In the genomic region with DNA sequence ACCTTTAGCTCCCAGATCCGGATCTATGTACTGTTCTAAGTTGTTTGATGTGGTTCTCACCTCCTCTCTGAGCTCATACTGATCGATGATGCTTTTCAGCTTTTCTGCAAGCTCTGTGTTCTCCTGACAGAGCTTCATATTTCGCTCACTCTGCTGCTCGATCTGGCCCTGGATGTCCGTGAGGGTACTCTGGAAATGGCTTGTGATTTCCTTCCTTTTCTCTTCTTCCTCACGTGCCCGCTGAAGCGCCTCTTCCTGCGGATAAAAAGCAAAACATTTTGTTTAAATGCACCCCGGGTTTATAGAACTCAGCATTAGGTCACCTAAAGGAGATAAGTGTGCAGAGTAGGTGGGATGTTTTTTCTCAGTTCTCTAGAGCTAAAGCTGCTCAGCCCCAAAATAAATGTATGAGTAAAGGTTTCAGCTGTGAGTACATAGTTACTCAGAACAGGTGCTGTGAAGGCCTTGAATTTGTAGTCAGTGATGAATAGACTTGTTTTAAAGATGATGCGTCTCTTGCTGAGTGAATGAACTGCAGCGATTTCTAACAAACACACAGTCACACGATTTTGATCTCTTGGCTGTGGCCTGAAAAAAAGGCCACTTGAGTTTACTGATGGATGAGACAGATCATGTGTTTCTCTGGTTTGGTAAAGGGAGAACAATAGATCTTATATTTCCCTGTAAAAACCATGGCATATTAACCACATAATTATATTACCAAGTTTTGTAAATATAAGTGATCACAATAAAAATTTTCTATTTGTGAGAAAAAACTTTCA, we compare ENCODE assay signal across 1 cellular context.
TF ChIP-seq lines count a peak whose summit lies in the region.

No MANE protein-coding gene starts in this region.

TF ChIP-seq in HepG2, 621 proteins besides CTCF, POLR2A, EP300 and RAD21 (continued from another document):
- TF ChIP-seq, protein P1, sequence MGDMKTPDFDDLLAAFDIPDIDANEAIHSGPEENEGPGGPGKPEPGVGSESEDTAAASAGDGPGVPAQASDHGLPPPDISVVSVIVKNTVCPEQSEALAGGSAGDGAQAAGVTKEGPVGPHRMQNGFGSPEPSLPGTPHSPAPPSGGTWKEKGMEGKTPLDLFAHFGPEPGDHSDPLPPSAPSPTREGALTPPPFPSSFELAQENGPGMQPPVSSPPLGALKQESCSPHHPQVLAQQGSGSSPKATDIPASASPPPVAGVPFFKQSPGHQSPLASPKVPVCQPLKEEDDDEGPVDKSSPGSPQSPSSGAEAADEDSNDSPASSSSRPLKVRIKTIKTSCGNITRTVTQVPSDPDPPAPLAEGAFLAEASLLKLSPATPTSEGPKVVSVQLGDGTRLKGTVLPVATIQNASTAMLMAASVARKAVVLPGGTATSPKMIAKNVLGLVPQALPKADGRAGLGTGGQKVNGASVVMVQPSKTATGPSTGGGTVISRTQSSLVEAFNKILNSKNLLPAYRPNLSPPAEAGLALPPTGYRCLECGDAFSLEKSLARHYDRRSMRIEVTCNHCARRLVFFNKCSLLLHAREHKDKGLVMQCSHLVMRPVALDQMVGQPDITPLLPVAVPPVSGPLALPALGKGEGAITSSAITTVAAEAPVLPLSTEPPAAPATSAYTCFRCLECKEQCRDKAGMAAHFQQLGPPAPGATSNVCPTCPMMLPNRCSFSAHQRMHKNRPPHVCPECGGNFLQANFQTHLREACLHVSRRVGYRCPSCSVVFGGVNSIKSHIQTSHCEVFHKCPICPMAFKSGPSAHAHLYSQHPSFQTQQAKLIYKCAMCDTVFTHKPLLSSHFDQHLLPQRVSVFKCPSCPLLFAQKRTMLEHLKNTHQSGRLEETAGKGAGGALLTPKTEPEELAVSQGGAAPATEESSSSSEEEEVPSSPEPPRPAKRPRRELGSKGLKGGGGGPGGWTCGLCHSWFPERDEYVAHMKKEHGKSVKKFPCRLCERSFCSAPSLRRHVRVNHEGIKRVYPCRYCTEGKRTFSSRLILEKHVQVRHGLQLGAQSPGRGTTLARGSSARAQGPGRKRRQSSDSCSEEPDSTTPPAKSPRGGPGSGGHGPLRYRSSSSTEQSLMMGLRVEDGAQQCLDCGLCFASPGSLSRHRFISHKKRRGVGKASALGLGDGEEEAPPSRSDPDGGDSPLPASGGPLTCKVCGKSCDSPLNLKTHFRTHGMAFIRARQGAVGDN (CRISPR knock-in tag; IDR thresholded peaks at IDR 0.05) = no peak
- TF ChIP-seq RBAK (CRISPR knock-in tag; IDR thresholded peaks at IDR 0.05) = no peak
- no peak for TF ChIP-seq FOXA3 (CRISPR knock-in tag; IDR thresholded peaks at IDR 0.05)
- TF ChIP-seq ISX (CRISPR knock-in tag; conservative IDR thresholded peaks at IDR 0.05) = no peak
- no peak for TF ChIP-seq ATF1 (CRISPR knock-in tag; IDR thresholded peaks at IDR 0.05)
- no peak for TF ChIP-seq ZNF549 (CRISPR knock-in tag; IDR thresholded peaks at IDR 0.05)
TF ChIP-seq in HepG2: peak in this region for 0.
